14 cellular contexts compared by ENCODE assay signal in the genomic region with DNA sequence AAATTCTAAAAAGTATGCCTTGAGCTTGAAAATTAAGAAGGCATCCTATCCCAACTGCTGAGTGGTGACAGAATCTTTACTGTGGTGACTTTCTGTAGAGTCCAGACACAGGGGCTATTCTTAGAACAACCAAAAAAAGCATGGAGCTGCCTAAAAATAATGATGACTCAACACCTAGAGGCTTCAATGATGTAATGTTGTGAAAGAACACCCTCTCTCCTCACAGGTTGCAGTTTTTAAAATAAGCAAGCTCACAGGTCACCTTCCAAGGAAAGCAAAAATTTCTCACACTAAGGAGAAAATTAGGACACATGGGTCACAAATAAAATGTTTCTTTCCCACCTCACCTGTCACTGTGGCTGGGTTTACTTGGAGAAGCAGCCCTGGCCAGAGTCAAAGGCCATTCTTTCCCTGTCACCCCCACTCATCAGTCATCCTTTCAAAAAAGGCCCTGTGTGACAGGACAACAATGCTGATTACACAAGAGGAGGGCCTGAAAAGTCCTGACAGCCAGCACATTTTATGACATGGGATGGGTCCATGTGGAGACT. TPM values are rescaled to one million over a fixed set of nuclear protein-coding genes. Genes with fewer than 3 reads are reported as not detected.
DNase-seq lines count a peak whose midpoint lies in the region; ATAC-seq, FAIRE-seq and TF ChIP-seq lines count a peak whose summit lies in the region.
"Had no signal": no experiment of that assay in that cellular context is flagged by ENCODE, and none has a peak within 500 bp of the region (broad histone marks: within the 10 kb centered on the region; RNA-seq: fewer than 3 reads in every experiment).

No MANE protein-coding gene starts in this region.

- DNase-seq in SIG-M5 treated with dmso at 0.1 percent for 504 hours (lab: John Stamatoyannopoulos, UW; ENCODE audit: unreplicated experiment) (peak; percentile 24), SIG-M5 (lab: John Stamatoyannopoulos, UW) (no peak), astrocyte of the spinal cord (ENCODE audit: low read depth, low spot score) (peak; percentile 46), hepatic stellate cell (ENCODE audit: low spot score) (peak; percentile 54), urothelium cell line (ENCODE audit: low spot score) (peak; percentile 59), GM12892 (ENCODE audit: insufficient read length) (no peak)
- DNase-seq in activated CD4-positive, alpha-beta T cell treated with anti-CD3 and anti-CD28 coated beads for 4 hours = no peak
- DNase-seq: activated CD4-positive, alpha-beta memory T cell treated with anti-CD3 and anti-CD28 coated beads, Interleukin-2, amount 10 ng/mL, durations not matched to agents 7 days and 5 days; NCI-H1105 treated with DMSO at 0.1 percent for 48 hours had no signal

- H3K4me3 ChIP-seq in astrocyte of the spinal cord (ENCODE audit: low read depth, low read length) = no peak overlapping the region
- H3K4me3 ChIP-seq: hepatocyte, suprapubic skin had no signal

- no peak for TF ChIP-seq CTCF in astrocyte of the spinal cord (IDR thresholded peaks at IDR 0.05; ENCODE audit: low read depth, low read length)

- no peak for FAIRE-seq in urothelium cell line (lab: Jason Lieb, UNC)
- FAIRE-seq in GM12892 (lab: Jason Lieb, UNC) = no peak
- FAIRE-seq: GM18507 had no signal

- no peak for ATAC-seq in GM21723 (IDR thresholded peaks at IDR 0.05; ENCODE audit: unreplicated experiment)
- ATAC-seq: activated naive CD4-positive, alpha-beta T cell treated with anti-CD3 and anti-CD28 coated beads, Interleukin-2, amount 50 U/mL, for 72 hours had no signal

- in situ Hi-C loops in astrocyte of the spinal cord (cut with HindIII; ENCODE audit: low sequenced_read_pairs) = no loop called here

- no peak for TF ChIP-seq POLR2A in GM12892 (IDR thresholded peaks at IDR 0.05; ENCODE audit: low read depth, low read length)

RNA-seq across cellular contexts. Expression of a gene that starts 53.5 kb away (rescaled TPM):
- not detected for polyA plus RNA-seq in GM12892 (2012; ENCODE audit: missing spikeins)

Comparison
In these comparisons a context has a peak if more than half of its experiments do, and no peak if none do; other contexts are left out.
1. DNase-seq: peak in SIG-M5 treated with dmso at 0.1 percent for 504 hours (single experiment), astrocyte of the spinal cord (single experiment), hepatic stellate cell (single experiment) and urothelium cell line (single experiment); none in SIG-M5 (single experiment), GM12892 (single experiment) and activated CD4-positive, alpha-beta T cell treated with anti-CD3 and anti-CD28 coated beads for 4 hours (0 of 2).